Comparison of ENCODE assay signal across 36 cellular contexts in genomic region chr22:33893486-33893885, GRCh38.
"Had no signal": no experiment of that assay in that cellular context is flagged by ENCODE, and none has a peak within 500 bp of the region (broad histone marks: within the 10 kb centered on the region; RNA-seq: fewer than 3 reads in every experiment).

No MANE protein-coding gene starts in this region.

- H3K36me3 Mint-ChIP-seq: activated CD8-positive, alpha-beta memory T cell treated with anti-CD3 and anti-CD28 coated beads, Interleukin-2, amount 10 ng/mL, durations not matched to agents 7 days and 5 days; activated naive CD4-positive, alpha-beta T cell treated with anti-CD3 and anti-CD28 coated beads, Interleukin-2, amount 50 U/mL, for 24 hours; activated naive CD8-positive, alpha-beta T cell treated with anti-CD3 and anti-CD28 coated beads, Interleukin-2, amount 10 ng/mL, durations not matched to agents 7 days and 5 days; IgD-negative memory B cell had no signal

- H3K9me3 ChIP-seq: ascending aorta had no signal

- H3K27ac Mint-ChIP-seq: activated CD4-positive, alpha-beta memory T cell treated with anti-CD3 and anti-CD28 coated beads, Interleukin-2, amount 10 ng/mL, durations not matched to agents 7 days and 5 days; activated CD8-positive, alpha-beta memory T cell treated with anti-CD3 and anti-CD28 coated beads, Interleukin-2, amount 10 ng/mL, durations not matched to agents 7 days and 5 days; activated naive CD4-positive, alpha-beta T cell treated with anti-CD3 and anti-CD28 coated beads, Interleukin-2, amount 50 U/mL, for 24 hours; activated naive CD8-positive, alpha-beta T cell treated with anti-CD3 and anti-CD28 coated beads, Interleukin-2, amount 10 ng/mL, durations not matched to agents 7 days and 5 days; activated T-cell treated with anti-CD3 and anti-CD28 coated beads, Interleukin-2, amount 50 U/mL, for 72 hours; activated T-helper 17 cell treated with anti-CD3 and anti-CD28 coated beads, Interleukin-2, amount 50 U/mL, for 72 hours had no signal

- DNase-seq: activated CD4-positive, alpha-beta memory T cell treated with anti-CD3 and anti-CD28 coated beads, Interleukin-2, amount 10 ng/mL, durations not matched to agents 7 days and 5 days; activated CD4-positive, alpha-beta T cell treated with anti-CD3 and anti-CD28 coated beads for 1 hour; activated CD4-positive, alpha-beta T cell treated with anti-CD3 and anti-CD28 coated beads for 48 hours; activated CD4-positive, CD25-positive, alpha-beta regulatory T cell; activated CD8-positive, alpha-beta memory T cell treated with anti-CD3 and anti-CD28 coated beads for 24 hours; activated CD8-positive, alpha-beta memory T cell treated with anti-CD3 and anti-CD28 coated beads, Interleukin-2, amount 10 ng/mL, durations not matched to agents 7 days and 5 days; activated effector memory CD4-positive, alpha-beta T cell treated with anti-CD3 and anti-CD28 coated beads, Interleukin-2, amount 50 U/mL, for 16 hours; activated naive CD4-positive, alpha-beta T cell treated with Interleukin-2 at 50 U/mL for 16 hours; activated naive CD8-positive, alpha-beta T cell treated with anti-CD3 and anti-CD28 coated beads, Interleukin-2, amount 10 ng/mL, durations not matched to agents 7 days and 5 days; activated T-cell treated with anti-CD3 and anti-CD28 coated beads, Interleukin-2, amount 50 U/mL, for 1 hour; activated T-cell treated with anti-CD3 and anti-CD28 coated beads, Interleukin-2, amount 50 U/mL, for 72 hours; amygdala; Karpas-422; KBM-7; NCI-H1105; NCI-H1417 treated with DMSO at 0.1 percent for 48 hours; NCI-H187 treated with DMSO at 0.1 percent for 48 hours; NCI-H2081; NCI-H510A; NCI-H526; NCI-H748 treated with DMSO at 0.1 percent for 48 hours; PC-9; SIG-M5; SW 1271; T-helper 1 cell; T-helper 2 cell; T-helper 9 cell had no signal

- H2AFZ ChIP-seq: PC-9 had no signal

- H3K36me3 ChIP-seq: ascending aorta, cardiac muscle cell had no signal

- H3K4me3 Mint-ChIP-seq: activated CD4-positive, alpha-beta memory T cell treated with anti-CD3 and anti-CD28 coated beads, Interleukin-2, amount 10 ng/mL, durations not matched to agents 7 days and 5 days; activated CD8-positive, alpha-beta memory T cell treated with anti-CD3 and anti-CD28 coated beads, Interleukin-2, amount 10 ng/mL, durations not matched to agents 7 days and 5 days; activated naive CD4-positive, alpha-beta T cell treated with anti-CD3 and anti-CD28 coated beads, Interleukin-2, amount 50 U/mL, for 24 hours; activated naive CD8-positive, alpha-beta T cell treated with anti-CD3 and anti-CD28 coated beads, Interleukin-2, amount 10 ng/mL, durations not matched to agents 7 days and 5 days; activated T-cell treated with anti-CD3 and anti-CD28 coated beads, Interleukin-2, amount 50 U/mL, for 72 hours; activated T-helper 17 cell treated with anti-CD3 and anti-CD28 coated beads, Interleukin-2, amount 50 U/mL, for 72 hours; IgD-negative memory B cell had no signal

- H3K4me2 ChIP-seq: PC-9 had no signal

- ATAC-seq: activated CD8-positive, alpha-beta memory T cell treated with anti-CD3 and anti-CD28 coated beads, Interleukin-2, amount 10 ng/mL, durations not matched to agents 7 days and 5 days; activated T-cell treated with anti-CD3 and anti-CD28 coated beads, Interleukin-2, amount 50 U/mL, for 72 hours; activated T-helper 17 cell treated with anti-CD3 and anti-CD28 coated beads, Interleukin-2, amount 50 U/mL, for 72 hours; Right ventricle myocardium inferior had no signal

- FAIRE-seq: RCC 7860 had no signal

- H3K27me3 Mint-ChIP-seq: activated CD4-positive, alpha-beta memory T cell treated with anti-CD3 and anti-CD28 coated beads, Interleukin-2, amount 10 ng/mL, durations not matched to agents 7 days and 5 days; activated CD8-positive, alpha-beta memory T cell treated with anti-CD3 and anti-CD28 coated beads, Interleukin-2, amount 10 ng/mL, durations not matched to agents 7 days and 5 days; activated naive CD8-positive, alpha-beta T cell treated with anti-CD3 and anti-CD28 coated beads, Interleukin-2, amount 10 ng/mL, durations not matched to agents 7 days and 5 days; activated T-helper 17 cell treated with anti-CD3 and anti-CD28 coated beads, Interleukin-2, amount 50 U/mL, for 72 hours; IgD-negative memory B cell had no signal

- H3K4me3 ChIP-seq: ascending aorta, cardiac muscle cell, PC-9 had no signal

- H3K27me3 ChIP-seq: ascending aorta, cardiac muscle cell had no signal

- H3K27ac ChIP-seq: ascending aorta, cardiac muscle cell, PC-9, RWPE1, VCaP had no signal

- H3K4me1 Mint-ChIP-seq: activated CD4-positive, alpha-beta memory T cell treated with anti-CD3 and anti-CD28 coated beads, Interleukin-2, amount 10 ng/mL, durations not matched to agents 7 days and 5 days; activated CD8-positive, alpha-beta memory T cell treated with anti-CD3 and anti-CD28 coated beads, Interleukin-2, amount 10 ng/mL, durations not matched to agents 7 days and 5 days; activated naive CD4-positive, alpha-beta T cell treated with anti-CD3 and anti-CD28 coated beads, Interleukin-2, amount 50 U/mL, for 24 hours; activated naive CD8-positive, alpha-beta T cell treated with anti-CD3 and anti-CD28 coated beads, Interleukin-2, amount 10 ng/mL, durations not matched to agents 7 days and 5 days; activated T-helper 17 cell treated with anti-CD3 and anti-CD28 coated beads, Interleukin-2, amount 50 U/mL, for 72 hours had no signal
